In the genomic region with DNA sequence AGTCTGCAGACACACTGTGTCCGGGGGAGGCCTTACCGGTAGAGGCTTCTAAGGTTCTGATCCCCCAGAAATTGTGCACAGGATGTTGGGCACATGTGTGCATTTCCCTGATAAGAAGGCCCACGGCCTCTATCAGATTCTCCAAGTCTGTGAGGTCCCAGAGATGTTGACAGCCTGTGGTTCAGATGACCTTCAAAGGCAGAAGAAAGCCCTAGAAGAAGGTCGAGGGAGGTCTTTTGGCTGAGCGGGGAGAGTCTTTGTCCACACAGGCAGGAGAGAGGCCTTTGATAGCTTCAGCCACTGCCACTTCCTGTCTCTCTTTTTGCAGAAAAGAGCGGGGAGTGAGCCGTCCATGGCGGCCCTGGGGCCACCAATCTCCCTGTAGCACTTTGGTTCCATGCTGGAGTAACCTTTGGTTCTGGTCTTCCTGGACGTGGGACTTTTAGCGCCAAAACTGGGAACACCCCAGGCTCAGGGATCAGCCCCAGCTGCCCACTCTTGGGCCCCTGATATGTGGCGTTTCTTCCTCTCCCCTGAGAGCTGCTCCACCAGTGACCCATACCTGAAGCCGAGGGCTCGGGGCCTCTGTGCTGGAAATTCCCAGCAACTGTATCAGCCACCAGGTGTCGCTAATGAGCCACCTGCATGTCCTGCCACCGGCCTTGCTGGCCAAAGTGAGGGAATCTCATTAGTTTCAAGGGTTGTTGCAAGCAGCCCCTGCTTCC, we compare ENCODE assay signal across 8 cellular contexts. TPM values are rescaled to one million over a fixed set of nuclear protein-coding genes. Genes with fewer than 3 reads are reported as not detected.
DNase-seq lines count a peak whose midpoint lies in the region; ATAC-seq and TF ChIP-seq lines count a peak whose summit lies in the region.

No MANE protein-coding gene starts in this region.

- intact Hi-C loops in activated CD4-positive, alpha-beta T cell treated with anti-CD3 and anti-CD28 coated beads for 36 hours (cut with DNase I, micrococcal nuclease): loop anchor here (1.0 to 5.0 kb wide), 2 partner anchors 48 to 76 kb away; no protein-coding TSS in a partner anchor

- H3K9me3 ChIP-seq in AG04450 (ENCODE audit: control insufficient read depth, insufficient read depth, low read length): no peaks in the 10 kb centered on the region

- CTCF ChIA-PET in AG04450 (lab: Charles Lee): interaction anchor here (0.5 to 7.5 kb wide), 49 partner anchors 8 to 756 kb away, joined by 3 to 94 read pairs (median 4); a partner anchor contains a TSS
- CTCF ChIA-PET in activated CD4-positive, alpha-beta T cell treated with anti-CD3 and anti-CD28 coated beads for 36 hours (lab: Charles Lee): interaction anchor here (0.5 to 7.5 kb wide), 37 partner anchors 8 to 366 kb away, joined by 3 to 87 read pairs (median 3); no protein-coding TSS in a partner anchor

- peak; percentile 41 for ATAC-seq in GM18861 (IDR thresholded peaks at IDR 0.05; ENCODE audit: unreplicated experiment)
- peak; percentile 54 for ATAC-seq in activated CD4-positive, alpha-beta T cell treated with anti-CD3 and anti-CD28 coated beads for 36 hours
- ATAC-seq in HG03521 (IDR thresholded peaks at IDR 0.05; ENCODE audit: unreplicated experiment): no peak

- no peaks in the 10 kb centered on the region for H3K27me3 ChIP-seq in AG04450 (ENCODE audit: control insufficient read depth, insufficient read depth, low read length)

- H3K36me3 Mint-ChIP-seq in activated CD4-positive, alpha-beta T cell treated with anti-CD3 and anti-CD28 coated beads for 36 hours (ENCODE audit: low read depth): peaks cover 39% of the 10 kb centered on the region
- H3K36me3 Mint-ChIP-seq in chondrocyte (ENCODE audit: low read depth): peaks cover 21% of the 10 kb centered on the region

- no peak overlapping the region for H3K4me3 ChIP-seq in AG04450 (ENCODE audit: low read depth, low read length)

- TF ChIP-seq CTCF in AG04450 (IDR thresholded peaks at IDR 0.05; ENCODE audit: low read depth, low read length): peak; percentile 98
- TF ChIP-seq CTCF in chondrocyte (IDR thresholded peaks at IDR 0.05): peak; percentile 95

- DNase-seq in AG04450 (ENCODE audit: low read depth, low spot score) (peak; percentile 32), NCI-H510A (lab: John Stamatoyannopoulos, UW) (peak; percentile 21), chondrocyte (ENCODE audit: low spot score) (no peak), left kidney (ENCODE audit: low read depth, low spot score) (peak; percentile 91)
- peak; percentile 85 for DNase-seq in activated CD4-positive, alpha-beta T cell treated with anti-CD3 and anti-CD28 coated beads for 36 hours
- peak; percentile 76 for DNase-seq in stimulated activated CD4-positive, alpha-beta T cell treated with anti-CD3 and anti-CD28 coated beads, Interleukin-4, amount 100 ng/mL, for 24 hours

- H3K27me3 Mint-ChIP-seq in activated CD4-positive, alpha-beta T cell treated with anti-CD3 and anti-CD28 coated beads for 36 hours: no peaks in the 10 kb centered on the region
- no peaks in the 10 kb centered on the region for H3K27me3 Mint-ChIP-seq in chondrocyte (ENCODE audit: low read depth)

- peaks cover 14% of the 10 kb centered on the region for H3K4me1 Mint-ChIP-seq in activated CD4-positive, alpha-beta T cell treated with anti-CD3 and anti-CD28 coated beads for 36 hours
- peaks cover 10% of the 10 kb centered on the region for H3K4me1 Mint-ChIP-seq in chondrocyte (ENCODE audit: low read depth)

- H3K27ac ChIP-seq in AG04450 (ENCODE audit: low read depth, low read length): no peak overlapping the region

- POLR2A ChIA-PET in AG04450 (lab: Yijun Ruan, JAX): no interaction called here
- POLR2A ChIA-PET in activated CD4-positive, alpha-beta T cell treated with anti-CD3 and anti-CD28 coated beads for 36 hours (lab: Charles Lee): no interaction called here

- no peak overlapping the region for H3K4me3 Mint-ChIP-seq in activated CD4-positive, alpha-beta T cell treated with anti-CD3 and anti-CD28 coated beads for 36 hours
- no peak overlapping the region for H3K4me3 Mint-ChIP-seq in chondrocyte (ENCODE audit: unreplicated experiment)

- no peak overlapping the region for H3K27ac Mint-ChIP-seq in activated CD4-positive, alpha-beta T cell treated with anti-CD3 and anti-CD28 coated beads for 36 hours
- H3K27ac Mint-ChIP-seq in chondrocyte (ENCODE audit: unreplicated experiment): no peak overlapping the region

- no peaks in the 10 kb centered on the region for H3K9me3 Mint-ChIP-seq in activated CD4-positive, alpha-beta T cell treated with anti-CD3 and anti-CD28 coated beads for 36 hours (ENCODE audit: low read depth)
- no peaks in the 10 kb centered on the region for H3K9me3 Mint-ChIP-seq in chondrocyte (ENCODE audit: low read depth)

RNA-seq across cellular contexts. Expression of a gene that starts 28.1 kb away (rescaled TPM):
- 3.0 and 3.5 TPM in 2 replicates for polyA plus RNA-seq in AG04450 (2011; rRNA removed)
- 5.2 and 6.4 TPM in 2 replicates for polyA minus RNA-seq in AG04450 (2011; rRNA and poly(A)+ RNA removed)
- total RNA-seq in activated CD4-positive, alpha-beta T cell treated with anti-CD3 and anti-CD28 coated beads for 36 hours: 10 to 100 TPM; 33.7 to 33.8 TPM
- total RNA-seq in chondrocyte: 2.1 to 4.3 TPM (median 2.9 TPM) in 3 replicates
